In genomic region chr1:175193339-175193950, GRCh38 we compare ENCODE assay signal across 9 cellular contexts. TPM values are rescaled to one million over a fixed set of nuclear protein-coding genes. Genes with fewer than 3 reads are reported as not detected.
DNase-seq lines count a peak whose midpoint lies in the region; ATAC-seq, FAIRE-seq and TF ChIP-seq lines count a peak whose summit lies in the region.
"Had no signal": no experiment of that assay in that cellular context is flagged by ENCODE, and none has a peak within 500 bp of the region (broad histone marks: within the 10 kb centered on the region; RNA-seq: fewer than 3 reads in every experiment).

No MANE protein-coding gene starts in this region.

- DNase-seq in CD8-positive, alpha-beta T cell = no peak
- DNase-seq in PC-9 (no peak), endodermal cell (no peak), neural progenitor cell (ENCODE audit: low spot score) (no peak), omental fat pad (ENCODE audit: low spot score) (no peak), urothelium cell line (ENCODE audit: low spot score) (no peak), OCI-M2 (lab: John Stamatoyannopoulos, UW; ENCODE audit: unreplicated experiment) (no peak)
- DNase-seq: GOT3 had no signal

- peak overlapping the region; percentile 91 for H3K4me3 Mint-ChIP-seq in CD8-positive, alpha-beta T cell
- H3K4me3 Mint-ChIP-seq in endodermal cell = peak overlapping the region; percentile 71
- H3K4me3 Mint-ChIP-seq in neural progenitor cell = peak overlapping the region; percentile 88

- no peak overlapping the region for H3K27ac ChIP-seq in CD8-positive, alpha-beta T cell (ENCODE audit: low read depth, low read length)
- H3K27ac ChIP-seq in PC-9 (peak overlapping the region; percentile 77), endodermal cell (ENCODE audit: low read depth, low read length) (no peak overlapping the region), neural progenitor cell (no peak overlapping the region)

- no peak for TF ChIP-seq CTCF in CD8-positive, alpha-beta T cell (IDR thresholded peaks at IDR 0.05)
- TF ChIP-seq CTCF in PC-9 (conservative IDR thresholded peaks at IDR 0.05) = no peak; the same call in 1 of the 2 replicates
- no peak for TF ChIP-seq CTCF in endodermal cell (conservative IDR thresholded peaks at IDR 0.05)
- TF ChIP-seq CTCF in neural progenitor cell (IDR thresholded peaks at IDR 0.05) = no peak
- TF ChIP-seq CTCF in omental fat pad (IDR thresholded peaks at IDR 0.05) = no peak

- no peaks in the 10 kb centered on the region for H4K20me1 ChIP-seq in PC-9 (ENCODE audit: insufficient read depth)
- H4K20me1 ChIP-seq in neural progenitor cell (ENCODE audit: low read depth) = no peaks in the 10 kb centered on the region

- H3K36me3 ChIP-seq in CD8-positive, alpha-beta T cell (ENCODE audit: insufficient read depth, low read length) = no peaks in the 10 kb centered on the region
- H3K36me3 ChIP-seq in PC-9 (ENCODE audit: low read depth) = 0 out of 2 replicates have a peak, but pooled peaks cover 3% of the 10 kb centered on the region
- H3K36me3 ChIP-seq in endodermal cell (ENCODE audit: control insufficient read depth, insufficient read depth, low read length) = no peaks in the 10 kb centered on the region
- H3K36me3 ChIP-seq in neural progenitor cell = no peaks in the 10 kb centered on the region

- H3K4me3 ChIP-seq in CD8-positive, alpha-beta T cell (ENCODE audit: low read depth, low read length) = peak overlapping the region; percentile 28
- H3K4me3 ChIP-seq in PC-9 (peak overlapping the region; percentile 98; the same call in 1 of the 2 replicates), endodermal cell (ENCODE audit: low read length) (peak overlapping the region; percentile 94), neural progenitor cell (peak overlapping the region; percentile 56)

- no peak for ATAC-seq in CD8-positive, alpha-beta T cell
- ATAC-seq in omental fat pad (ENCODE audit: low FRiP score) (no peak), HG02678 (IDR thresholded peaks at IDR 0.05; ENCODE audit: unreplicated experiment) (no peak)

- H3K9me2 ChIP-seq in PC-9 (ENCODE audit: insufficient read depth) = no peaks in the 10 kb centered on the region

- no peaks in the 10 kb centered on the region for H3K9me3 Mint-ChIP-seq in CD8-positive, alpha-beta T cell
- no peaks in the 10 kb centered on the region for H3K9me3 Mint-ChIP-seq in endodermal cell
- no peaks in the 10 kb centered on the region for H3K9me3 Mint-ChIP-seq in neural progenitor cell

- H3K79me2 ChIP-seq in PC-9 (ENCODE audit: low read depth) (peaks cover 16% of the 10 kb centered on the region), neural progenitor cell (ENCODE audit: low read depth) (no peaks in the 10 kb centered on the region)

- no peaks in the 10 kb centered on the region for H3K9me3 ChIP-seq in CD8-positive, alpha-beta T cell (ENCODE audit: low read length)
- H3K9me3 ChIP-seq in PC-9 (ENCODE audit: insufficient read depth, low read depth) (no peaks in the 10 kb centered on the region), endodermal cell (ENCODE audit: control insufficient read depth, low read length) (no peaks in the 10 kb centered on the region), neural progenitor cell (ENCODE audit: low read depth) (no peaks in the 10 kb centered on the region)

- TSS peak; percentile 93 for BruUV-seq in PC-9 (replicated peaks; lab: Mats Ljungman, UMichigan)

- peak overlapping the region; percentile 88 for H3K27ac Mint-ChIP-seq in CD8-positive, alpha-beta T cell
- H3K27ac Mint-ChIP-seq in endodermal cell (peak overlapping the region; percentile 48), neural progenitor cell (no peak overlapping the region)

- no peaks in the 10 kb centered on the region for H3K27me3 Mint-ChIP-seq in CD8-positive, alpha-beta T cell (ENCODE audit: low read depth)
- H3K27me3 Mint-ChIP-seq in endodermal cell (ENCODE audit: insufficient read depth) (peaks cover 28% of the 10 kb centered on the region), neural progenitor cell (ENCODE audit: insufficient read depth, low read depth) (peaks cover 30% of the 10 kb centered on the region)

- H3K4me1 ChIP-seq in CD8-positive, alpha-beta T cell (ENCODE audit: insufficient read depth, low read length) = peaks cover 44% of the 10 kb centered on the region
- H3K4me1 ChIP-seq in PC-9 (replicated peaks; ENCODE audit: insufficient read depth) (peaks cover 39% of the 10 kb centered on the region), endodermal cell (ENCODE audit: control insufficient read depth, insufficient read depth, low read length) (no peaks in the 10 kb centered on the region), neural progenitor cell (peaks cover 7% of the 10 kb centered on the region)

- H3K4me2 ChIP-seq in PC-9 (peak overlapping the region; percentile 83), neural progenitor cell (peak overlapping the region; percentile 95)

- POLR2A ChIA-PET in CD8-positive, alpha-beta T cell (lab: Charles Lee) = no interaction called here
- POLR2A ChIA-PET in PC-9 (lab: Charles Lee; ENCODE audit: unreplicated experiment) = no interaction called here

- H3K9ac ChIP-seq in endodermal cell (ENCODE audit: extremely low read depth, low read length, poor library complexity, severe bottlenecking) (no peak overlapping the region), neural progenitor cell (no peak overlapping the region)

- peaks cover 54% of the 10 kb centered on the region for H3K4me1 Mint-ChIP-seq in CD8-positive, alpha-beta T cell (ENCODE audit: low read depth)
- H3K4me1 Mint-ChIP-seq in endodermal cell (peaks cover 19% of the 10 kb centered on the region), neural progenitor cell (peaks cover 3% of the 10 kb centered on the region)

- H3K27me3 ChIP-seq in CD8-positive, alpha-beta T cell (ENCODE audit: insufficient read depth, low read length) = no peaks in the 10 kb centered on the region
- H3K27me3 ChIP-seq in PC-9 (ENCODE audit: insufficient read depth, low read depth) (no peaks in the 10 kb centered on the region), endodermal cell (ENCODE audit: control insufficient read depth, insufficient read depth, low read length, poor library complexity, severe bottlenecking) (peaks cover 31% of the 10 kb centered on the region), neural progenitor cell (peaks cover 65% of the 10 kb centered on the region)

- peaks cover 30% of the 10 kb centered on the region for H3F3A ChIP-seq in PC-9 (ENCODE audit: insufficient read depth, low read depth)
- H3F3A ChIP-seq in neural progenitor cell (ENCODE audit: low read depth) = no peaks in the 10 kb centered on the region

- intact Hi-C loops in CD8-positive, alpha-beta T cell (cut with DNase I, micrococcal nuclease) = loop anchor here (2.0 to 10.0 kb wide), 5 partner anchors 15 to 1011 kb away; partner anchors contain the start of genes COP1 (in 1 of the 2) and MRPS14 (in 1 of the 2)
- intact Hi-C loops in PC-9 (cut with micrococcal nuclease; ENCODE audit: unreplicated experiment) = loop anchor here (1.0 to 10.0 kb wide), 4 partner anchors 35 to 1013 kb away; partner anchors contain the start of gene COP1

- WGBS in endodermal cell (ENCODE audit: insufficient coverage in 1 of 2, insufficient read length in 1 of 2), 2 experiments = 39 to 57% methylated on average over 6 to 12 of the region's 12 CpGs

- no peak for FAIRE-seq in urothelium cell line (lab: Jason Lieb, UNC)

- H3K36me3 Mint-ChIP-seq in CD8-positive, alpha-beta T cell = peaks cover 23% of the 10 kb centered on the region
- H3K36me3 Mint-ChIP-seq in endodermal cell (ENCODE audit: low read depth) (no peaks in the 10 kb centered on the region), neural progenitor cell (no peaks in the 10 kb centered on the region)

- H2AFZ ChIP-seq in PC-9 = peak overlapping the region; percentile 70; the same call in 1 of the 2 replicates
- H2AFZ ChIP-seq in neural progenitor cell (replicated peaks) = peak overlapping the region; percentile 84

- CTCF ChIA-PET in CD8-positive, alpha-beta T cell (lab: Charles Lee) = interaction anchor here (1.1 to 2.6 kb wide), 5 partner anchors 11 to 127 kb away, joined by 3 to 9 read pairs (median 5); no protein-coding TSS in a partner anchor
- CTCF ChIA-PET in PC-9 (lab: Charles Lee) = interaction anchor here (0.9 kb wide), 1 partner anchor 42 kb away, joined by 3 read pairs; no protein-coding TSS in a partner anchor

RNA-seq across cellular contexts. Expression of gene KIAA0040, which starts 0.9 kb away (rescaled TPM):
- 1 to 10 TPM; 8.7 to 9.6 TPM for total RNA-seq in CD8-positive, alpha-beta T cell
- 8.8 and 9.5 TPM in 2 replicates for total RNA-seq in PC-9 (2021)
- total RNA-seq in endodermal cell = 10 to 100 TPM in 1 of 2 donors, 1 to 10 TPM in 1; 9.2 to 12.9 TPM
- polyA plus RNA-seq in endodermal cell (2013, experiment 1 of 2) = 4.9 TPM
- 4.3 TPM for polyA plus RNA-seq in endodermal cell (2013, experiment 2 of 2)
- 0.15 TPM in 1 of 2 replicates, not detected in the other for total RNA-seq in neural progenitor cell (ENCODE audit: low replicate concordance)
- total RNA-seq in omental fat pad = 100 to 1,000 TPM in 2 of 4 donors, 10 to 100 TPM in 2; 83.4 to 172 (median 113) TPM

Comparison
In these comparisons a context has a peak if more than half of its experiments do, and no peak if none do; other contexts are left out.
1. H3K4me3 ChIP-seq: peak in every context shown above with its lines; median percentile 98 in PC-9; 94 in endodermal cell; 56 in neural progenitor cell; 28 in CD8-positive, alpha-beta T cell.